ENCODE assay signal across 15 cellular contexts in genomic region chr7:146926833-146927232, GRCh38.
DNase-seq lines count a peak whose midpoint lies in the region; ATAC-seq and TF ChIP-seq lines count a peak whose summit lies in the region.
"Had no signal": no experiment of that assay in that cellular context is flagged by ENCODE, and none has a peak within 500 bp of the region (broad histone marks: within the 10 kb centered on the region; RNA-seq: fewer than 3 reads in every experiment).

No MANE protein-coding gene starts in this region.

- H3K36me3 Mint-ChIP-seq in endodermal cell (ENCODE audit: low read depth) (peaks cover 8% of the 10 kb centered on the region), nephron (ENCODE audit: low read depth) (peaks cover 3% of the 10 kb centered on the region), T-helper 17 cell (ENCODE audit: low read depth) (no peaks in the 10 kb centered on the region)
- H3K36me3 Mint-ChIP-seq: CD4-positive, CD25-positive, alpha-beta regulatory T cell had no signal

- peaks cover 34% of the 10 kb centered on the region for H3K9me3 Mint-ChIP-seq in endodermal cell
- H3K9me3 Mint-ChIP-seq in nephron = peaks cover 11% of the 10 kb centered on the region

- H3K4me1 ChIP-seq in liver (ENCODE audit: control insufficient read depth in 4 of 4, insufficient read depth in 4 of 4, low read length in 3 of 4) (no peaks in the 10 kb centered on the region), right lobe of liver (no peaks in the 10 kb centered on the region), endodermal cell (ENCODE audit: control insufficient read depth, insufficient read depth, low read length) (no peaks in the 10 kb centered on the region)
- H3K4me1 ChIP-seq: BLaER1 treated with 17β-estradiol and CSF1 and Interleukin-3, amounts not matched to agents 10 nM and 100 nM had no signal

- intact Hi-C loops in right lobe of liver (cut with DNase I) = no loop called here

- no peak overlapping the region for H3K4me3 Mint-ChIP-seq in endodermal cell
- H3K4me3 Mint-ChIP-seq in nephron = no peak overlapping the region
- H3K4me3 Mint-ChIP-seq in T-helper 17 cell = no peak overlapping the region
- H3K4me3 Mint-ChIP-seq: CD4-positive, CD25-positive, alpha-beta regulatory T cell had no signal

- H3K27ac Mint-ChIP-seq in endodermal cell = peak overlapping the region; percentile 79
- peak overlapping the region; percentile 49 to 80 (median 76) for H3K27ac Mint-ChIP-seq in nephron
- no peak overlapping the region for H3K27ac Mint-ChIP-seq in T-helper 17 cell
- H3K27ac Mint-ChIP-seq: CD4-positive, CD25-positive, alpha-beta regulatory T cell had no signal

- no peak for TF ChIP-seq POLR2A in right lobe of liver (IDR thresholded peaks at IDR 0.05)

- H3K27ac ChIP-seq in liver (ENCODE audit: low read depth in 1 of 2, low read length in 2 of 2) (no peak overlapping the region), right lobe of liver (no peak overlapping the region), endodermal cell (ENCODE audit: low read depth, low read length) (no peak overlapping the region)
- H3K27ac ChIP-seq: BLaER1 treated with 17β-estradiol and CSF1 and Interleukin-3, amounts not matched to agents 10 nM and 100 nM; GM23248 had no signal

- ATAC-seq in right lobe of liver (no peak), T-helper 17 cell (no peak)
- ATAC-seq: HCT116 had no signal

- H3K27me3 ChIP-seq in liver (ENCODE audit: control insufficient read depth in 4 of 4, insufficient read depth in 4 of 4, low read length in 3 of 4) (no peaks in the 10 kb centered on the region), right lobe of liver (no peaks in the 10 kb centered on the region), endodermal cell (ENCODE audit: control insufficient read depth, insufficient read depth, low read length, poor library complexity, severe bottlenecking) (no peaks in the 10 kb centered on the region)
- H3K27me3 ChIP-seq: BLaER1 treated with 17β-estradiol and CSF1 and Interleukin-3, amounts not matched to agents 10 nM and 100 nM had no signal

- in situ Hi-C loops in GM13976 (cut with MboI; ENCODE audit: low sequenced_read_pairs, unreplicated experiment) = no loop called here

- H3K9me3 ChIP-seq in liver (ENCODE audit: control insufficient read depth in 4 of 4, low read length in 3 of 4) = no peaks in the 10 kb centered on the region
- no peaks in the 10 kb centered on the region for H3K9me3 ChIP-seq in right lobe of liver
- H3K9me3 ChIP-seq in endodermal cell (ENCODE audit: control insufficient read depth, low read length) = peaks cover 25% of the 10 kb centered on the region
- no peaks in the 10 kb centered on the region for H3K9me3 ChIP-seq in T-helper 17 cell (ENCODE audit: control insufficient read depth, low read length, poor library complexity, severe bottlenecking)
- H3K9me3 ChIP-seq: BLaER1 treated with 17β-estradiol and CSF1 and Interleukin-3, amounts not matched to agents 10 nM and 100 nM had no signal

- H3K4me3 ChIP-seq in liver (ENCODE audit: low read depth in 1 of 3, low read length in 3 of 3) (no peak overlapping the region), right lobe of liver (no peak overlapping the region), endodermal cell (ENCODE audit: low read length) (peak overlapping the region; percentile 24)
- H3K4me3 ChIP-seq: BLaER1 treated with 17β-estradiol and CSF1 and Interleukin-3, amounts not matched to agents 10 nM and 100 nM; GM23248 had no signal

- 23% methylated on average over 2 of the region's 2 CpGs for WGBS in liver
- 14% methylated on average over 2 of the region's 2 CpGs for WGBS in right lobe of liver (ENCODE audit: insufficient coverage, low coverage, low lambda C conversion rate, missing lambda C conversion rate)
- 73 to 80% methylated on average over 1 to 2 of the region's 2 CpGs for WGBS in endodermal cell (ENCODE audit: insufficient coverage in 1 of 2, insufficient read length in 1 of 2), 2 experiments

- H3K4me1 Mint-ChIP-seq in endodermal cell (peaks cover 12% of the 10 kb centered on the region), nephron (peaks cover 5% of the 10 kb centered on the region), T-helper 17 cell (no peaks in the 10 kb centered on the region)
- H3K4me1 Mint-ChIP-seq: CD4-positive, CD25-positive, alpha-beta regulatory T cell had no signal

- H3K9ac ChIP-seq in liver (ENCODE audit: low read depth in 1 of 2, low read length in 2 of 2) (no peak overlapping the region), endodermal cell (ENCODE audit: extremely low read depth, low read length, poor library complexity, severe bottlenecking) (no peak overlapping the region)
- H3K9ac ChIP-seq: BLaER1 treated with 17β-estradiol and CSF1 and Interleukin-3, amounts not matched to agents 10 nM and 100 nM; GM23248 had no signal

- TF ChIP-seq RAD21 in liver (IDR thresholded peaks at IDR 0.05) = no peak

- H3K36me3 ChIP-seq in liver (ENCODE audit: control insufficient read depth in 4 of 4, insufficient read depth in 3 of 4, low read depth in 1 of 4, low read length in 3 of 4) (no peaks in the 10 kb centered on the region), right lobe of liver (no peaks in the 10 kb centered on the region), endodermal cell (ENCODE audit: control insufficient read depth, insufficient read depth, low read length) (no peaks in the 10 kb centered on the region)
- H3K36me3 ChIP-seq: BLaER1 treated with 17β-estradiol and CSF1 and Interleukin-3, amounts not matched to agents 10 nM and 100 nM had no signal

- H3K27me3 Mint-ChIP-seq in endodermal cell (ENCODE audit: insufficient read depth) = no peaks in the 10 kb centered on the region
- no peaks in the 10 kb centered on the region for H3K27me3 Mint-ChIP-seq in nephron (ENCODE audit: low read depth)
- H3K27me3 Mint-ChIP-seq in T-helper 17 cell = no peaks in the 10 kb centered on the region
- H3K27me3 Mint-ChIP-seq: CD4-positive, CD25-positive, alpha-beta regulatory T cell had no signal

- no peak for TF ChIP-seq CTCF in liver (IDR thresholded peaks at IDR 0.05; ENCODE audit: low read depth, low read length, missing input control)
- no peak for TF ChIP-seq CTCF in right lobe of liver (IDR thresholded peaks at IDR 0.05)
- no peak for TF ChIP-seq CTCF in endodermal cell (conservative IDR thresholded peaks at IDR 0.05)
- no peak for TF ChIP-seq CTCF in nephron (IDR thresholded peaks at IDR 0.05; ENCODE audit: unreplicated experiment in 3 of 3)
- TF ChIP-seq CTCF in GM13976 (IDR thresholded peaks at IDR 0.05; ENCODE audit: borderline replicate concordance, control extremely low read depth, extremely low read depth, insufficient read depth, missing control alignments) = no peak

- no peak for DNase-seq in right lobe of liver
- no peak for DNase-seq in endodermal cell
- DNase-seq in T-helper 17 cell = no peak
- no peak for DNase-seq in GM13976 (ENCODE audit: low spot score)
- no peak for DNase-seq in activated naive CD4-positive, alpha-beta T cell (lab: John Stamatoyannopoulos, UW)
- DNase-seq: 8988T; CD4-positive, CD25-positive, alpha-beta regulatory T cell; DMS53; GF-D8; GM23248; IMR-90 had no signal

TF ChIP-seq in liver, 16 proteins besides CTCF, POLR2A, EP300 and RAD21:
- TF ChIP-seq EGR1 (IDR thresholded peaks at IDR 0.05; ENCODE audit: low read depth in 2 of 2) = no peak
- peak; percentile 68 for TF ChIP-seq NR2F2 (IDR thresholded peaks at IDR 0.05)
- no peak for TF ChIP-seq ATF3 (IDR thresholded peaks at IDR 0.05)
